22 cellular contexts compared by ENCODE assay signal in genomic region chr1:226649244-226649643, GRCh38.
A peak's percentile ranks its signal among the peaks of the same experiment; 100 is the strongest.
DNase-seq lines count a peak whose midpoint lies in the region; ATAC-seq and TF ChIP-seq lines count a peak whose summit lies in the region.
"Had no signal": no experiment of that assay in that cellular context is flagged by ENCODE, and none has a peak within 500 bp of the region (broad histone marks: within the 10 kb centered on the region; RNA-seq: fewer than 3 reads in every experiment).

No MANE protein-coding gene starts in this region.

- H4K8ac ChIP-seq in mesenchymal stem cell (ENCODE audit: low read length): no peak overlapping the region

- H3K4me3 Mint-ChIP-seq in activated CD4-positive, alpha-beta T cell treated with anti-CD3 and anti-CD28 coated beads, Interleukin-2, amount 10 ng/mL, durations not matched to agents 7 days and 5 days: no peak overlapping the region
- peak overlapping the region in 1 of 8 donors; percentile 17 for H3K4me3 Mint-ChIP-seq in CD4-positive, alpha-beta memory T cell
- no peak overlapping the region for H3K4me3 Mint-ChIP-seq in activated B cell treated with CpG ODN at 0.5 μM for 24 hours
- H3K4me3 Mint-ChIP-seq: activated T-cell treated with anti-CD3 and anti-CD28 coated beads, Interleukin-2, amount 50 U/mL, for 4 hours; GM23338; stimulated activated naive CD8-positive, alpha-beta T cell treated with anti-CD3 and anti-CD28 coated beads, Interleukin-15, amount 100 ng/mL, for 72 hours had no signal

- H3K9me3 ChIP-seq in CD4-positive, alpha-beta memory T cell (ENCODE audit: control insufficient read depth in 1 of 2, low read length in 2 of 2): no peaks in the 10 kb centered on the region
- H3K9me3 ChIP-seq in mesenchymal stem cell (ENCODE audit: control insufficient read depth, low read length): no peaks in the 10 kb centered on the region
- H3K9me3 ChIP-seq: mucosa of descending colon, tibial nerve had no signal

- peak overlapping the region; percentile 53 for H4K91ac ChIP-seq in mesenchymal stem cell (ENCODE audit: low read length)

- H3K36me3 ChIP-seq in CD4-positive, alpha-beta memory T cell (ENCODE audit: insufficient read depth, low read length): peaks cover 44% of the 10 kb centered on the region
- H3K36me3 ChIP-seq in mesenchymal stem cell (ENCODE audit: control insufficient read depth in 1 of 2, insufficient read depth in 2 of 2, low read depth in 1 of 2, low read length in 2 of 2): peaks cover 23 to 29% of the 10 kb centered on the region in 2 experiments

- peaks cover 52% of the 10 kb centered on the region for H3K4me1 Mint-ChIP-seq in activated CD4-positive, alpha-beta T cell treated with anti-CD3 and anti-CD28 coated beads, Interleukin-2, amount 10 ng/mL, durations not matched to agents 7 days and 5 days
- peaks cover 34 to 63% (median 54%) of the 10 kb centered on the region in 4 donors for H3K4me1 Mint-ChIP-seq in CD4-positive, alpha-beta memory T cell
- peaks cover 49% of the 10 kb centered on the region for H3K4me1 Mint-ChIP-seq in activated B cell treated with CpG ODN at 0.5 μM for 24 hours
- H3K4me1 Mint-ChIP-seq: stimulated activated naive CD8-positive, alpha-beta T cell treated with anti-CD3 and anti-CD28 coated beads, Interleukin-15, amount 100 ng/mL, for 72 hours had no signal

- no peak overlapping the region for H3K9ac ChIP-seq in mesenchymal stem cell (ENCODE audit: low read length)

- no peak overlapping the region for H2AFZ ChIP-seq in mesenchymal stem cell (ENCODE audit: low read depth, low read length)
- H2AFZ ChIP-seq: GM23338 had no signal

- peaks cover 12% of the 10 kb centered on the region for H3K79me1 ChIP-seq in mesenchymal stem cell (replicated peaks; ENCODE audit: low read length, poor library complexity, severe bottlenecking)

- no peak overlapping the region for H3K23ac ChIP-seq in mesenchymal stem cell (ENCODE audit: low read length in 2 of 2)

- H3K27me3 ChIP-seq in CD4-positive, alpha-beta memory T cell (ENCODE audit: insufficient read depth, low read length): no peaks in the 10 kb centered on the region
- no peaks in the 10 kb centered on the region for H3K27me3 ChIP-seq in mesenchymal stem cell (ENCODE audit: control insufficient read depth in 1 of 2, insufficient read depth in 1 of 2, low read length in 2 of 2)
- H3K27me3 ChIP-seq: tibial nerve had no signal

- no peak overlapping the region for H3K18ac ChIP-seq in mesenchymal stem cell (ENCODE audit: low read depth in 1 of 2, low read length in 2 of 2)

- DNase-seq in activated CD4-positive, alpha-beta T cell treated with anti-CD3 and anti-CD28 coated beads, Interleukin-2, amount 10 ng/mL, durations not matched to agents 7 days and 5 days: no peak
- DNase-seq in activated CD4-positive, alpha-beta T cell treated with anti-CD3 and anti-CD28 coated beads for 4 hours: no peak
- no peak for DNase-seq in CD4-positive, alpha-beta memory T cell
- DNase-seq in activated B cell treated with CpG ODN at 0.5 μM for 24 hours: no peak
- DNase-seq in mesenchymal stem cell: no peak
- DNase-seq in NCI-H526 (lab: John Stamatoyannopoulos, UW): no peak
- DNase-seq: foreskin melanocyte; hippocampal formation; MM.1S; NCI-H146; NCI-H510A; NK-92 treated with Interleukin-12 subunit alpha and Interleukin-12 subunit beta, amount 100 ng/mL, for 24 hours; SIG-M5; stimulated activated naive CD8-positive, alpha-beta T cell treated with anti-CD3 and anti-CD28 coated beads, Interleukin-15, amount 100 ng/mL, for 72 hours had no signal

- H2BK12ac ChIP-seq in mesenchymal stem cell (ENCODE audit: low read length in 2 of 2): no peak overlapping the region

- H3K27ac ChIP-seq in CD4-positive, alpha-beta memory T cell (ENCODE audit: low read depth, low read length): no peak overlapping the region
- H3K27ac ChIP-seq in mesenchymal stem cell (ENCODE audit: low read length, poor library complexity, severe bottlenecking): no peak overlapping the region
- H3K27ac ChIP-seq: HL-60 had no signal

- H3K9me3 Mint-ChIP-seq in activated CD4-positive, alpha-beta T cell treated with anti-CD3 and anti-CD28 coated beads, Interleukin-2, amount 10 ng/mL, durations not matched to agents 7 days and 5 days: no peaks in the 10 kb centered on the region
- H3K9me3 Mint-ChIP-seq in CD4-positive, alpha-beta memory T cell: peaks cover 0 to 3% (median 0%) of the 10 kb centered on the region in 8 donors
- H3K9me3 Mint-ChIP-seq in activated B cell treated with CpG ODN at 0.5 μM for 24 hours: no peaks in the 10 kb centered on the region
- H3K9me3 Mint-ChIP-seq: activated naive CD4-positive, alpha-beta T cell treated with anti-CD3 and anti-CD28 coated beads, Interleukin-2, amount 50 U/mL, for 72 hours; activated T-cell treated with anti-CD3 and anti-CD28 coated beads, Interleukin-2, amount 50 U/mL, for 4 hours; GM23338; stimulated activated naive CD8-positive, alpha-beta T cell treated with anti-CD3 and anti-CD28 coated beads, Interleukin-15, amount 100 ng/mL, for 72 hours had no signal

- H2AK5ac ChIP-seq in mesenchymal stem cell (ENCODE audit: low read length, severe bottlenecking): no peak overlapping the region

- H2BK120ac ChIP-seq in mesenchymal stem cell (ENCODE audit: low read depth, low read length): no peak overlapping the region

- H2BK15ac ChIP-seq in mesenchymal stem cell (ENCODE audit: low read depth, poor library complexity, severe bottlenecking): no peak overlapping the region

- ATAC-seq in activated B cell treated with CpG ODN at 0.5 μM for 24 hours (ENCODE audit: low read depth): no peak
- no peak for ATAC-seq in GM18505 (IDR thresholded peaks at IDR 0.05; ENCODE audit: unreplicated experiment)
- ATAC-seq in HG03196 (IDR thresholded peaks at IDR 0.05; ENCODE audit: unreplicated experiment): no peak
- ATAC-seq: activated naive CD4-positive, alpha-beta T cell treated with anti-CD3 and anti-CD28 coated beads, Interleukin-2, amount 50 U/mL, for 72 hours; activated T-cell treated with anti-CD3 and anti-CD28 coated beads, Interleukin-2, amount 50 U/mL, for 4 hours; mucosa of descending colon; stimulated activated naive CD8-positive, alpha-beta T cell treated with anti-CD3 and anti-CD28 coated beads, Interleukin-15, amount 100 ng/mL, for 72 hours had no signal

- no peak overlapping the region for H3K4me3 ChIP-seq in CD4-positive, alpha-beta memory T cell (ENCODE audit: low read length in 2 of 2)
- no peak overlapping the region for H3K4me3 ChIP-seq in mesenchymal stem cell (ENCODE audit: insufficient read depth in 1 of 2, low read depth in 1 of 2, low read length in 2 of 2)
- H3K4me3 ChIP-seq: GM23338, mucosa of descending colon, tibial nerve had no signal

- no peak for TF ChIP-seq POLR2A in GM18505 (IDR thresholded peaks at IDR 0.05; ENCODE audit: borderline replicate concordance, extremely low read depth, insufficient read depth, insufficient read length)

- WGBS in mesenchymal stem cell: 97% methylated on average over 7 of the region's 8 CpGs

- intact Hi-C loops in CD4-positive, alpha-beta memory T cell (cut with micrococcal nuclease): loop anchor here (1.0 kb wide), 1 partner anchor 179 kb away; no protein-coding TSS in a partner anchor
- intact Hi-C loops in activated B cell treated with CpG ODN at 0.5 μM for 24 hours (cut with micrococcal nuclease): no loop called here

- H3K36me3 Mint-ChIP-seq in activated CD4-positive, alpha-beta T cell treated with anti-CD3 and anti-CD28 coated beads, Interleukin-2, amount 10 ng/mL, durations not matched to agents 7 days and 5 days (ENCODE audit: low read depth): peaks cover 35% of the 10 kb centered on the region
- peaks cover 32 to 72% of the 10 kb centered on the region in 2 donors for H3K36me3 Mint-ChIP-seq in CD4-positive, alpha-beta memory T cell
- peaks cover 59% of the 10 kb centered on the region for H3K36me3 Mint-ChIP-seq in activated B cell treated with CpG ODN at 0.5 μM for 24 hours (ENCODE audit: low read depth)

- TF ChIP-seq CTCF in activated B cell treated with CpG ODN at 0.5 μM for 24 hours (IDR thresholded peaks at IDR 0.05): no peak

- H3K4me1 ChIP-seq in CD4-positive, alpha-beta memory T cell (ENCODE audit: insufficient read depth, low read length): peaks cover 39% of the 10 kb centered on the region
- peaks cover 31% of the 10 kb centered on the region for H3K4me1 ChIP-seq in mesenchymal stem cell (ENCODE audit: control insufficient read depth, insufficient read depth, low read depth, low read length)

- H3K4me2 ChIP-seq in mesenchymal stem cell (ENCODE audit: low read length, poor library complexity, severe bottlenecking): no peak overlapping the region
- H3K4me2 ChIP-seq: GM23338 had no signal

- peak overlapping the region in 1 of 2 experiments; percentile 1 for H3K14ac ChIP-seq in mesenchymal stem cell (ENCODE audit: low read length in 2 of 2)

- POLR2A ChIA-PET in activated CD4-positive, alpha-beta T cell treated with anti-CD3 and anti-CD28 coated beads, Interleukin-2, amount 10 ng/mL, durations not matched to agents 7 days and 5 days (lab: Charles Lee): no interaction called here
- POLR2A ChIA-PET in CD4-positive, alpha-beta memory T cell (lab: Charles Lee; ENCODE audit: partially characterized antibody): interaction anchor here (1.1 to 1.2 kb wide), 3 partner anchors 31 to 179 kb away, joined by 3 to 4 read pairs (median 3); no protein-coding TSS in a partner anchor
- POLR2A ChIA-PET in activated B cell treated with CpG ODN at 0.5 μM for 24 hours (lab: Charles Lee): interaction anchor here (0.8 to 18.4 kb wide), 5 partner anchors 13 to 89 kb away, joined by 3 to 451 read pairs (median 4); no protein-coding TSS in a partner anchor

- H3K27ac Mint-ChIP-seq in activated CD4-positive, alpha-beta T cell treated with anti-CD3 and anti-CD28 coated beads, Interleukin-2, amount 10 ng/mL, durations not matched to agents 7 days and 5 days: peak overlapping the region; percentile 67
- peak overlapping the region in 5 of 7 donors; percentile 14 to 89 (median 54) for H3K27ac Mint-ChIP-seq in CD4-positive, alpha-beta memory T cell
- H3K27ac Mint-ChIP-seq in activated B cell treated with CpG ODN at 0.5 μM for 24 hours: peak overlapping the region; percentile 24
- H3K27ac Mint-ChIP-seq: GM23338 had no signal

- H3K4ac ChIP-seq in mesenchymal stem cell (ENCODE audit: low read depth in 1 of 2, low read length in 2 of 2): no peak overlapping the region

- no peak overlapping the region for H2BK5ac ChIP-seq in mesenchymal stem cell (ENCODE audit: low read depth, low read length, poor library complexity, severe bottlenecking)

- no peaks in the 10 kb centered on the region for H3K27me3 Mint-ChIP-seq in activated CD4-positive, alpha-beta T cell treated with anti-CD3 and anti-CD28 coated beads, Interleukin-2, amount 10 ng/mL, durations not matched to agents 7 days and 5 days
- H3K27me3 Mint-ChIP-seq in CD4-positive, alpha-beta memory T cell: no peaks in the 10 kb centered on the region
- H3K27me3 Mint-ChIP-seq in activated B cell treated with CpG ODN at 0.5 μM for 24 hours: no peaks in the 10 kb centered on the region
- H3K27me3 Mint-ChIP-seq: stimulated activated naive CD8-positive, alpha-beta T cell treated with anti-CD3 and anti-CD28 coated beads, Interleukin-15, amount 100 ng/mL, for 72 hours had no signal

- CTCF ChIA-PET in activated CD4-positive, alpha-beta T cell treated with anti-CD3 and anti-CD28 coated beads, Interleukin-2, amount 10 ng/mL, durations not matched to agents 7 days and 5 days (lab: Charles Lee): interaction anchor here (0.5 to 1.7 kb wide), 7 partner anchors 9 to 1406 kb away, joined by 3 to 5 read pairs (median 3); no protein-coding TSS in a partner anchor
- CTCF ChIA-PET in CD4-positive, alpha-beta memory T cell (lab: Charles Lee; ENCODE audit: partially characterized antibody): interaction anchor here (0.8 to 3.7 kb wide), 10 partner anchors 9 to 179 kb away, joined by 4 to 14 read pairs (median 5); no protein-coding TSS in a partner anchor
- CTCF ChIA-PET in activated B cell treated with CpG ODN at 0.5 μM for 24 hours (lab: Charles Lee): interaction anchor here (0.8 to 3.0 kb wide), 5 partner anchors 9 to 179 kb away, joined by 3 to 12 read pairs (median 5); no protein-coding TSS in a partner anchor
